In genomic region chr3:194261581-194262063, GRCh38 we compare ENCODE assay signal across 15 cellular contexts.
"Had no signal": no experiment of that assay in that cellular context is flagged by ENCODE, and none has a peak within 500 bp of the region (broad histone marks: within the 10 kb centered on the region; RNA-seq: fewer than 3 reads in every experiment).

No MANE protein-coding gene starts in this region.

- H3K36me3 ChIP-seq: cardiac muscle cell, gastroesophageal sphincter, SJCRH30 had no signal

- DNase-seq: activated CD4-positive, alpha-beta T cell treated with anti-CD3 and anti-CD28 coated beads for 1 hour; activated CD4-positive, alpha-beta T cell treated with anti-CD3 and anti-CD28 coated beads, Interleukin-2, amount 50 U/mL, for 48 hours; activated CD8-positive, alpha-beta memory T cell treated with anti-CD3 and anti-CD28 coated beads, Interleukin-2, amount 50 U/mL, for 4 hours; activated naive CD4-positive, alpha-beta T cell; activated T-cell treated with anti-CD3 and anti-CD28 coated beads, Interleukin-2, amount 50 U/mL, for 72 hours; effector CD8-positive, alpha-beta T cell; mammary epithelial cell; SJCRH30; stimulated activated CD4-positive, alpha-beta T cell treated with anti-CD3 and anti-CD28 coated beads, Interleukin-15, amount 100 ng/mL, for 24 hours; stimulated activated CD4-positive, alpha-beta T cell treated with anti-CD3 and anti-CD28 coated beads, Interleukin-4, amount 100 ng/mL, for 4 hours; stimulated activated naive CD8-positive, alpha-beta T cell treated with anti-CD3 and anti-CD28 coated beads, Interleukin-15, amount 100 ng/mL, for 72 hours; SW 1271 had no signal

- ATAC-seq: activated T-cell treated with anti-CD3 and anti-CD28 coated beads, Interleukin-2, amount 50 U/mL, for 72 hours; gastroesophageal sphincter; natural killer cell treated with Interleukin-12 subunit alpha and Interleukin-12 subunit beta and Interleukin-15 and Interleukin-18, amount 100 ng/mL, for 72 hours; stimulated activated naive CD8-positive, alpha-beta T cell treated with anti-CD3 and anti-CD28 coated beads, Interleukin-15, amount 100 ng/mL, for 72 hours had no signal

- H3K4me3 ChIP-seq: cardiac muscle cell, gastroesophageal sphincter, SJCRH30 had no signal

- H3K27me3 ChIP-seq: cardiac muscle cell, gastroesophageal sphincter, SJCRH30 had no signal

- H3K27ac ChIP-seq: cardiac muscle cell, gastroesophageal sphincter, SJCRH30 had no signal
